In genomic region chr1:150970818-150971582, GRCh38 we compare ENCODE assay signal across 8 cellular contexts. TPM values are rescaled to one million over a fixed set of nuclear protein-coding genes. Genes with fewer than 3 reads are reported as not detected.
DNase-seq lines count a peak whose midpoint lies in the region; ATAC-seq and TF ChIP-seq lines count a peak whose summit lies in the region.

No MANE protein-coding gene starts in this region.

- peaks cover 26% of the 10 kb centered on the region for H4K20me1 ChIP-seq in PC-3 (ENCODE audit: low read length)

- peak overlapping the region; percentile 77 to 88 for H3K27ac Mint-ChIP-seq in natural killer cell

- no peak for TF ChIP-seq CTCF in BE2C (IDR thresholded peaks at IDR 0.05; ENCODE audit: low read depth, low read length)
- TF ChIP-seq CTCF in PC-3 (conservative IDR thresholded peaks at IDR 0.05; ENCODE audit: low read depth, low read length) = no peak
- TF ChIP-seq CTCF in epithelial cell of proximal tubule (conservative IDR thresholded peaks at IDR 0.05; ENCODE audit: low read depth, low read length) = no peak
- TF ChIP-seq CTCF in natural killer cell (IDR thresholded peaks at IDR 0.05) = no peak

- H3K4me3 ChIP-seq in BE2C (ENCODE audit: low read depth, low read length) (no peak overlapping the region), PC-3 (ENCODE audit: low read length) (no peak overlapping the region; the same call in 1 of the 2 replicates), epithelial cell of proximal tubule (ENCODE audit: low read depth, low read length) (peak overlapping the region; percentile 83)

- peak overlapping the region; percentile 64 for H3K4me3 Mint-ChIP-seq in natural killer cell

- H3K27me3 ChIP-seq in BE2C = no peaks in the 10 kb centered on the region
- H3K27me3 ChIP-seq in PC-3 (ENCODE audit: low read length) = no peaks in the 10 kb centered on the region

- H3K9ac ChIP-seq in PC-3 (ENCODE audit: low read length) = no peak overlapping the region

- ATAC-seq in PC-3 (no peak), natural killer cell (no peak), GM21526 (IDR thresholded peaks at IDR 0.05; ENCODE audit: low FRiP score, unreplicated experiment) (no peak)

- peaks cover 39 to 50% of the 10 kb centered on the region in 2 donors for H3K4me1 Mint-ChIP-seq in natural killer cell

- no peaks in the 10 kb centered on the region for H3F3A ChIP-seq in PC-3 (ENCODE audit: low read length, unreplicated experiment)

- peak overlapping the region; percentile 99 for H3K4me2 ChIP-seq in PC-3 (ENCODE audit: low read length)

- peaks cover 7% of the 10 kb centered on the region for H3K36me3 Mint-ChIP-seq in natural killer cell

- intact Hi-C loops in PC-3 (cut with micrococcal nuclease) = loop anchor here (2.0 kb wide), 1 partner anchor 14 kb away; no protein-coding TSS in a partner anchor
- intact Hi-C loops in natural killer cell (cut with micrococcal nuclease) = no loop called here

- H3K27ac ChIP-seq in PC-3 (ENCODE audit: low read length) = no peak overlapping the region

- DNase-seq in BE2C (peak; percentile 29), PC-3 (no peak), epithelial cell of proximal tubule (ENCODE audit: low read depth) (no peak), natural killer cell (no peak), activated gamma-delta T cell treated with Interleukin-2 at 50 U/mL for 16 hours (no peak), NCI-H146 treated with DMSO at 0.1 percent for 48 hours (lab: John Stamatoyannopoulos, UW; ENCODE audit: unreplicated experiment) (no peak)
- no peak for DNase-seq in stimulated activated CD4-positive, alpha-beta T cell treated with anti-CD3 and anti-CD28 coated beads, Interleukin-2, amount 100 ng/mL, for 48 hours

- H3K9me3 ChIP-seq in BE2C (no peaks in the 10 kb centered on the region), PC-3 (ENCODE audit: low read length) (no peaks in the 10 kb centered on the region)

- peaks cover 63% of the 10 kb centered on the region for H3K79me2 ChIP-seq in PC-3 (ENCODE audit: low read length)

- no peaks in the 10 kb centered on the region for H3K9me3 Mint-ChIP-seq in natural killer cell

- peaks cover 19% of the 10 kb centered on the region for H3K4me1 ChIP-seq in BE2C
- H3K4me1 ChIP-seq in PC-3 (ENCODE audit: insufficient read depth, low read length) = peaks cover 29% of the 10 kb centered on the region

- H2AFZ ChIP-seq in PC-3 (ENCODE audit: low read length) = no peak overlapping the region

- CTCF ChIA-PET in PC-3 (lab: Charles Lee) = no interaction called here

- H3K36me3 ChIP-seq in BE2C (peaks cover 35% of the 10 kb centered on the region), PC-3 (ENCODE audit: low read depth, low read length) (peaks cover 31% of the 10 kb centered on the region)

- no peaks in the 10 kb centered on the region for H3K27me3 Mint-ChIP-seq in natural killer cell (ENCODE audit: low read depth in 2 of 2)

- no peaks in the 10 kb centered on the region for H3K9me2 ChIP-seq in PC-3 (replicated peaks; ENCODE audit: low read length)

- POLR2A ChIA-PET in PC-3 (lab: Charles Lee; ENCODE audit: unreplicated experiment) = no interaction called here

- BruUV-seq in PC-3 (replicated peaks; lab: Mats Ljungman, UMichigan) = no TSS peak

RNA-seq across cellular contexts. Expression of gene CERS2, which starts 3.6 kb away (rescaled TPM):
- polyA plus RNA-seq in BE2C (2012; ENCODE audit: insufficient read depth, insufficient read length, low read depth) = 174 TPM
- total RNA-seq in PC-3 (2014; rRNA removed) = 176 TPM in 2 replicates
- 96.1 and 165 TPM in 2 replicates for total RNA-seq in epithelial cell of proximal tubule
- total RNA-seq in natural killer cell = 100 to 1,000 TPM; 122 to 129 (median 127) TPM

RNA-seq across cellular contexts. Expression of gene ANXA9, which starts 11.1 kb away (rescaled TPM):
- polyA plus RNA-seq in BE2C (2012; ENCODE audit: insufficient read depth, insufficient read length, low read depth) = 1.2 TPM
- total RNA-seq in PC-3 (2014; rRNA removed) (0.18 and 0.75 TPM in 2 replicates), epithelial cell of proximal tubule (0.12 and 1.2 TPM in 2 replicates), natural killer cell (under 1 TPM in 1 of 3 donors, not detected in 2; 0.25 TPM)

RNA-seq across cellular contexts. Expression of gene MINDY1, which starts 35.7 kb away (rescaled TPM):
- polyA plus RNA-seq in BE2C (2012; ENCODE audit: insufficient read depth, insufficient read length, low read depth) = 11.1 TPM
- 6.3 and 7.8 TPM in 2 replicates for total RNA-seq in PC-3 (2014; rRNA removed)
- 13.0 and 14.6 TPM in 2 replicates for total RNA-seq in epithelial cell of proximal tubule
- 10 to 100 TPM; 14.0 to 15.6 (median 15.2) TPM for total RNA-seq in natural killer cell

RNA-seq across cellular contexts. Expression of gene PRUNE1, which starts 37.2 kb away (rescaled TPM):
- polyA plus RNA-seq in BE2C (2012; ENCODE audit: insufficient read depth, insufficient read length, low read depth) = 19.6 TPM
- total RNA-seq in PC-3 (2014; rRNA removed) (19.4 and 20.3 TPM in 2 replicates), epithelial cell of proximal tubule (14.8 and 15.2 TPM in 2 replicates), natural killer cell (10 to 100 TPM; 11.4 to 14.1 (median 13.5) TPM)

RNA-seq across cellular contexts. Expression of gene SETDB1, which starts 44.8 kb away (rescaled TPM):
- 88.7 TPM for polyA plus RNA-seq in BE2C (2012; ENCODE audit: insufficient read depth, insufficient read length, low read depth)
- total RNA-seq in PC-3 (2014; rRNA removed) (35.4 and 42.4 TPM in 2 replicates), epithelial cell of proximal tubule (20.6 and 26.4 TPM in 2 replicates), natural killer cell (10 to 100 TPM; 64.6 to 74.3 (median 70.5) TPM)
